In genomic region chr17:65055708-65056638, GRCh38 we compare ENCODE assay signal across 1 cellular context.
TF ChIP-seq lines count a peak whose summit lies in the region.

No MANE protein-coding gene starts in this region.

TF ChIP-seq in HepG2, 621 proteins besides CTCF, POLR2A, EP300 and RAD21 (continued from another document and continues in another):
- TF ChIP-seq YY1 (IDR thresholded peaks at IDR 0.05; ENCODE audit: insufficient read depth, insufficient replicate concordance, low read depth, low read length) (peak; percentile 95), KDM4B (CRISPR knock-in tag; IDR thresholded peaks at IDR 0.05) (no peak), TMF1 (CRISPR knock-in tag; IDR thresholded peaks at IDR 0.05; ENCODE audit: low read depth) (no peak), IRF9 (CRISPR knock-in tag; IDR thresholded peaks at IDR 0.05; ENCODE audit: borderline replicate concordance) (peak; percentile 31; the same call in 1 of the 2 replicates), CENPBD1 (CRISPR knock-in tag; IDR thresholded peaks at IDR 0.05; ENCODE audit: borderline replicate concordance, low read depth) (0 out of 2 replicates have a peak, but pooled peaks have one; percentile 0), THAP9 (CRISPR knock-in tag; IDR thresholded peaks at IDR 0.05; ENCODE audit: borderline replicate concordance) (no peak), ZNF44 (CRISPR knock-in tag; IDR thresholded peaks at IDR 0.05) (0 out of 2 replicates have a peak, but pooled peaks have one; percentile 69), KLF6 (CRISPR knock-in tag; IDR thresholded peaks at IDR 0.05) (0 out of 2 replicates have a peak, but pooled peaks have one; percentile 12), ZBED4 (CRISPR knock-in tag; IDR thresholded peaks at IDR 0.05; ENCODE audit: borderline replicate concordance) (peak; percentile 4; the same call in 1 of the 2 replicates), ZNF12 (CRISPR knock-in tag; IDR thresholded peaks at IDR 0.05) (0 out of 2 replicates have a peak, but pooled peaks have one; percentile 40), ZZZ3 (CRISPR knock-in tag; IDR thresholded peaks at IDR 0.05; ENCODE audit: borderline replicate concordance) (peak; percentile 21; the same call in 1 of the 2 replicates), YEATS4 (CRISPR knock-in tag; IDR thresholded peaks at IDR 0.05; ENCODE audit: borderline replicate concordance) (peak; percentile 28; the same call in 1 of the 2 replicates), ZSCAN22 (CRISPR knock-in tag; IDR thresholded peaks at IDR 0.05) (peak; percentile 71; the same call in 1 of the 2 replicates), JUND (CRISPR knock-in tag; IDR thresholded peaks at IDR 0.05) (0 out of 2 replicates have a peak, but pooled peaks have one; percentile 62), ZNF292 (CRISPR knock-in tag; IDR thresholded peaks at IDR 0.05; ENCODE audit: borderline replicate concordance, low read depth) (peak; percentile 40; the same call in 1 of the 2 replicates), KMT2A (CRISPR knock-in tag; IDR thresholded peaks at IDR 0.05) (peak; percentile 24; the same call in 1 of the 2 replicates), TAF1 (CRISPR knock-in tag; IDR thresholded peaks at IDR 0.05) (peak; percentile 67), HNRNPL (IDR thresholded peaks at IDR 0.05; ENCODE audit: low read depth, low read length) (0 out of 2 replicates have a peak, but pooled peaks have one; percentile 41), BRD4 (CRISPR knock-in tag; IDR thresholded peaks at IDR 0.05) (peak; percentile 84; the same call in 1 of the 2 replicates), NFAT5 (CRISPR knock-in tag; IDR thresholded peaks at IDR 0.05) (no peak), MAF1 (CRISPR knock-in tag; IDR thresholded peaks at IDR 0.05; ENCODE audit: borderline replicate concordance) (no peak), ARNTL (CRISPR knock-in tag; IDR thresholded peaks at IDR 0.05) (peak; percentile 75), ZNF691 (CRISPR knock-in tag; IDR thresholded peaks at IDR 0.05; ENCODE audit: borderline replicate concordance, low read depth) (no peak), ZNF512B (CRISPR knock-in tag; IDR thresholded peaks at IDR 0.05; ENCODE audit: borderline replicate concordance) (no peak), SRSF4 (IDR thresholded peaks at IDR 0.05; ENCODE audit: low read depth, low read length, poor library complexity, severe bottlenecking) (no peak), KDM6A (CRISPR knock-in tag; IDR thresholded peaks at IDR 0.05; ENCODE audit: low read depth) (0 out of 2 replicates have a peak, but pooled peaks have one; percentile 7), DMAP1 (CRISPR knock-in tag; IDR thresholded peaks at IDR 0.05) (0 out of 2 replicates have a peak, but pooled peaks have one; percentile 43), ZNF501 (CRISPR knock-in tag; IDR thresholded peaks at IDR 0.05) (no peak), ZNF589 (CRISPR knock-in tag; conservative IDR thresholded peaks at IDR 0.05) (peak; percentile 8; the same call in 1 of the 2 replicates), HMGXB3 (CRISPR knock-in tag; IDR thresholded peaks at IDR 0.05; ENCODE audit: borderline replicate concordance) (0 out of 2 replicates have a peak, but pooled peaks have one; percentile 24)
